ENCODE assay signal across 1 cellular context in genomic region chr4:41542526-41543270, GRCh38.
TF ChIP-seq lines count a peak whose summit lies in the region.

No MANE protein-coding gene starts in this region.

TF ChIP-seq in SK-N-SH, 30 proteins besides CTCF, POLR2A, EP300 and RAD21 (continued from another document):
- TF ChIP-seq IRF3 (IDR thresholded peaks at IDR 0.05; ENCODE audit: low read depth, low read length): no peak
- TF ChIP-seq SMC3 (IDR thresholded peaks at IDR 0.05; ENCODE audit: low read depth, low read length): no peak
- TF ChIP-seq RXRA (IDR thresholded peaks at IDR 0.05; ENCODE audit: borderline replicate concordance, low read depth): no peak
- TF ChIP-seq FOXJ3 (CRISPR knock-in tag; IDR thresholded peaks at IDR 0.05): no peak
